2 cellular contexts compared by ENCODE assay signal in genomic region chr9:16282216-16282615, GRCh38.
TF ChIP-seq lines count a peak whose summit lies in the region.

No MANE protein-coding gene starts in this region.

TF ChIP-seq in liver, 16 proteins besides CTCF, POLR2A, EP300 and RAD21:
- TF ChIP-seq REST (IDR thresholded peaks at IDR 0.05) (no peak), NR2F2 (IDR thresholded peaks at IDR 0.05) (peak; percentile 44), SP1 (IDR thresholded peaks at IDR 0.05) (peak; percentile 29), YY1 (IDR thresholded peaks at IDR 0.05) (no peak), FOXA2 (IDR thresholded peaks at IDR 0.05) (no peak), JUND (IDR thresholded peaks at IDR 0.05) (no peak), RXRA (IDR thresholded peaks at IDR 0.05) (peak; percentile 32 to 42), FOXA1 (IDR thresholded peaks at IDR 0.05) (no peak), ZBTB33 (IDR thresholded peaks at IDR 0.05) (no peak), MAX (IDR thresholded peaks at IDR 0.05) (no peak), TAF1 (conservative IDR thresholded peaks at IDR 0.05) (no peak), EGR1 (IDR thresholded peaks at IDR 0.05; ENCODE audit: low read depth in 2 of 2) (no peak), HNF4G (IDR thresholded peaks at IDR 0.05) (no peak), HNF4A (conservative IDR thresholded peaks at IDR 0.05) (peak; percentile 11 to 17), ATF3 (IDR thresholded peaks at IDR 0.05) (no peak), GABPA (IDR thresholded peaks at IDR 0.05 in 1 of 2, conservative IDR thresholded peaks at IDR 0.05 in 1 of 2) (no peak)

TF ChIP-seq in HepG2, 621 proteins besides CTCF, POLR2A, EP300 and RAD21 (continued from another document):
- TF ChIP-seq ZZZ3 (CRISPR knock-in tag; IDR thresholded peaks at IDR 0.05; ENCODE audit: borderline replicate concordance) (no peak), NR2C2 (CRISPR knock-in tag; IDR thresholded peaks at IDR 0.05; ENCODE audit: borderline replicate concordance) (no peak), ZNF691 (CRISPR knock-in tag; IDR thresholded peaks at IDR 0.05; ENCODE audit: borderline replicate concordance, low read depth) (no peak), HOXA7 (CRISPR knock-in tag; IDR thresholded peaks at IDR 0.05) (no peak), IRF9 (CRISPR knock-in tag; IDR thresholded peaks at IDR 0.05; ENCODE audit: borderline replicate concordance) (no peak), CREBL2 (CRISPR knock-in tag; IDR thresholded peaks at IDR 0.05; ENCODE audit: borderline replicate concordance) (no peak), KLF12 (CRISPR knock-in tag; IDR thresholded peaks at IDR 0.05; ENCODE audit: borderline replicate concordance) (no peak), IKZF5 (CRISPR knock-in tag; IDR thresholded peaks at IDR 0.05) (no peak), HNRNPK (IDR thresholded peaks at IDR 0.05; ENCODE audit: low read depth, low read length, poor library complexity, severe bottlenecking) (no peak), NRL (CRISPR knock-in tag; IDR thresholded peaks at IDR 0.05; ENCODE audit: borderline replicate concordance) (no peak)
